16 cellular contexts compared by ENCODE assay signal in genomic region chr9:135084881-135085760, GRCh38. TPM values are rescaled to one million over a fixed set of nuclear protein-coding genes. Genes with fewer than 3 reads are reported as not detected.
"Had no signal": no experiment of that assay in that cellular context is flagged by ENCODE, and none has a peak within 500 bp of the region (broad histone marks: within the 10 kb centered on the region; RNA-seq: fewer than 3 reads in every experiment).

No MANE protein-coding gene starts in this region.

- DNase-seq: effector memory CD4-positive, alpha-beta T cell had no signal

- H3K36me3 ChIP-seq: neutrophil, right lobe of liver, suprapubic skin, transverse colon, uterus had no signal

- H3K27ac ChIP-seq: neutrophil, parathyroid adenoma, right lobe of liver, suprapubic skin, transverse colon, uterus had no signal

- H3K27ac Mint-ChIP-seq: activated CD8-positive, alpha-beta T cell treated with anti-CD3 and anti-CD28 coated beads, Interleukin-2, amount 10 ng/mL, durations not matched to agents 7 days and 5 days; activated T-cell treated with anti-CD3 and anti-CD28 coated beads, Interleukin-2, amount 50 U/mL, for 24 hours; activated T-helper 2 cell treated with anti-CD3 and anti-CD28 coated beads, Interferon-gamma antibody, Interleukin-2, Interleukin-4, amounts not matched to agents 10 μg/mL and 5 μg/mL and 100 μg/mL, durations not matched to agents 14 hours and 24 hours and 36 hours; dendritic cell treated with granulocyte-macrophage colony-stimulating factor and Interleukin-4, amounts not matched to agents 40 ng/mL and 50 ng/mL, for 4 days; stimulated activated naive CD8-positive, alpha-beta T cell treated with anti-CD3 and anti-CD28 coated beads, Interleukin-15, amount 100 ng/mL, for 72 hours; WTC11 had no signal

- H3K4me3 Mint-ChIP-seq: activated CD8-positive, alpha-beta T cell treated with anti-CD3 and anti-CD28 coated beads, Interleukin-2, amount 10 ng/mL, durations not matched to agents 7 days and 5 days; activated T-cell treated with anti-CD3 and anti-CD28 coated beads, Interleukin-2, amount 50 U/mL, for 24 hours had no signal

- H3K4me1 ChIP-seq: parathyroid adenoma had no signal

- H3K9me3 ChIP-seq: neutrophil, right lobe of liver, suprapubic skin, transverse colon, uterus had no signal

- H3K36me3 Mint-ChIP-seq: WTC11 had no signal

- FAIRE-seq: small intestine had no signal

- H3K79me2 ChIP-seq: parathyroid adenoma had no signal

- H3K9ac ChIP-seq: parathyroid adenoma had no signal

- H3K9me3 Mint-ChIP-seq: activated T-cell treated with anti-CD3 and anti-CD28 coated beads, Interleukin-2, amount 50 U/mL, for 24 hours; activated T-helper 2 cell treated with anti-CD3 and anti-CD28 coated beads, Interferon-gamma antibody, Interleukin-2, Interleukin-4, amounts not matched to agents 10 μg/mL and 5 μg/mL and 100 μg/mL, durations not matched to agents 14 hours and 24 hours and 36 hours; dendritic cell treated with granulocyte-macrophage colony-stimulating factor and Interleukin-4, amounts not matched to agents 40 ng/mL and 50 ng/mL, for 4 days; stimulated activated naive CD8-positive, alpha-beta T cell treated with anti-CD3 and anti-CD28 coated beads, Interleukin-15, amount 100 ng/mL, for 72 hours; WTC11 had no signal

- ATAC-seq: activated CD8-positive, alpha-beta T cell treated with anti-CD3 and anti-CD28 coated beads, Interleukin-2, amount 10 ng/mL, durations not matched to agents 7 days and 5 days; naive thymus-derived CD4-positive, alpha-beta T cell had no signal

RNA-seq across cellular contexts. Expression of gene OLFM1, which starts 2.3 kb away (rescaled TPM):
- total RNA-seq: activated CD8-positive, alpha-beta T cell treated with anti-CD3 and anti-CD28 coated beads, Interleukin-2, amount 10 ng/mL, durations not matched to agents 7 days and 5 days; T-helper 2 cell treated with Interferon-gamma antibody and Interleukin-4, amounts not matched to agents 100 ng/mL and 5 ng/mL, for 36 hours had no signal
- polyA plus RNA-seq: naive thymus-derived CD4-positive, alpha-beta T cell had no signal
